In the genomic region with DNA sequence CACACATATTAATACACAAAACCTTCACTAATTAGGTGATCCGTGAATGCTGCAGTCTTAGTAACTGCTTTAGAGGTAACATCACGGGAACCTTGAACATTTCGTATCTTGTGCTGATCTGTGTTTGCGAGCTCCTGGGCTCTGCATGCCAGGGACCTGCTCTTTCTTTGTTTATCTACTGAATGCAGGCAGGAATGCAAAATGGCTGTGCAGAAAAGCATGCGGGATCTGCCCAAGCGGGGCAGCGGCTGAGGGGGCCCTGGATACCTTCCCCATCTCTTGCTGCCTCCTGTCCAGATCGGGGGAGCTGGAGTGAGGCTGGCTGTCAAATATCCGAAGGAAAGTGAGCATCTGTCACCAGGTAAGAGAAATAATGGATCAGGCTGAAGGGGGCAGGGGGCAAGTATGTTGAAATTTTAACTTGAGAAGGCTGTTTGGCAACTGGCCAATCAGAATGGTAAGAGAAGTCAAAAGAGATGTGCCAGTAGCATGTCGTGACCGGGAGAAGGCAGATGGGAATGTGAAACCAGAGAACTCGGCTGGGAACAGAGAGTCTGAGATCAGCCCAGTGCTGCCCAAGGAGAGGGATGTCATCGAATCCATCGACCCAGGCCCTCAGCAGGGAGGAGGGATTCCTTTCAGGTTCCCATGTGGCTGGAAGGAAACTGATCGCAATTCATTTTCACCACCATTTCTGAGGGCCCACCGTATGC, we compare ENCODE assay signal across 11 cellular contexts.
A peak's percentile ranks its signal among the peaks of the same experiment; 100 is the strongest.
DNase-seq lines count a peak whose midpoint lies in the region; ATAC-seq and TF ChIP-seq lines count a peak whose summit lies in the region.
"Had no signal": no experiment of that assay in that cellular context is flagged by ENCODE, and none has a peak within 500 bp of the region (broad histone marks: within the 10 kb centered on the region; RNA-seq: fewer than 3 reads in every experiment).

No MANE protein-coding gene starts in this region.

- H3K4me1 ChIP-seq in HUES48 (ENCODE audit: control insufficient read depth, insufficient read depth, low read length) (peaks cover 18% of the 10 kb centered on the region), gastroesophageal sphincter (peaks cover 6 to 58% (median 23%) of the 10 kb centered on the region in 3 donors), sigmoid colon (peaks cover 0 to 58% (median 52%) of the 10 kb centered on the region in 4 donors)

- peak overlapping the region; percentile 14 for H3K27ac ChIP-seq in HUES48 (ENCODE audit: low read depth, low read length)
- peak overlapping the region; percentile 77 to 83 (median 78) for H3K27ac ChIP-seq in gastroesophageal sphincter
- peak overlapping the region; percentile 71 to 84 (median 76) for H3K27ac ChIP-seq in sigmoid colon
- H3K27ac ChIP-seq: KMS-11 had no signal

- H3K9me3 ChIP-seq in HUES48 (ENCODE audit: control insufficient read depth, insufficient read depth, low read length) (no peaks in the 10 kb centered on the region), gastroesophageal sphincter (no peaks in the 10 kb centered on the region), sigmoid colon (no peaks in the 10 kb centered on the region)

- peak overlapping the region; percentile 18; the same call in 1 of the 2 replicates for H3K9ac ChIP-seq in HUES48 (ENCODE audit: low read depth, low read length)
- H3K9ac ChIP-seq: KMS-11 had no signal

- ATAC-seq in gastroesophageal sphincter (no peak), HG03139 (IDR thresholded peaks at IDR 0.05; ENCODE audit: unreplicated experiment) (no peak), HG02588 (IDR thresholded peaks at IDR 0.05; ENCODE audit: unreplicated experiment) (no peak)
- ATAC-seq: stimulated activated naive CD8-positive, alpha-beta T cell treated with anti-CD3 and anti-CD28 coated beads, Interleukin-15, amount 100 ng/mL, for 72 hours had no signal

- H3K4me3 ChIP-seq in HUES48 (ENCODE audit: low read depth, low read length) (no peak overlapping the region), gastroesophageal sphincter (no peak overlapping the region), sigmoid colon (no peak overlapping the region)

- intact Hi-C loops in sigmoid colon (cut with DNase I): loop anchor here (5.0 kb wide), 3 partner anchors 52 to 223 kb away; no protein-coding TSS in a partner anchor

- DNase-seq in NCI-H69 (lab: John Stamatoyannopoulos, UW) (peak; percentile 89), sigmoid colon (no peak), NCI-H526 treated with DMSO at 0.1 percent for 48 hours (lab: John Stamatoyannopoulos, UW) (no peak)
- DNase-seq: activated naive CD4-positive, alpha-beta T cell treated with anti-CD3 and anti-CD28 coated beads, Interleukin-2, amount 10 ng/mL, durations not matched to agents 7 days and 5 days; stimulated activated CD4-positive, alpha-beta T cell treated with anti-CD3 and anti-CD28 coated beads, Interleukin-12 subunit alpha, Interleukin-12 subunit beta, amount 100 ng/mL, for 4 hours; stimulated activated naive CD8-positive, alpha-beta T cell treated with anti-CD3 and anti-CD28 coated beads, Interleukin-15, amount 100 ng/mL, for 72 hours had no signal

- TF ChIP-seq EP300 in gastroesophageal sphincter (IDR thresholded peaks at IDR 0.05): no peak
- no peak for TF ChIP-seq EP300 in sigmoid colon (IDR thresholded peaks at IDR 0.05)

- WGBS in gastroesophageal sphincter (ENCODE audit: low coverage in 1 of 2), 2 donors: 39 to 66% methylated on average over 12 to 15 of the region's 16 CpGs
- WGBS in sigmoid colon, 2 donors: 81 to 85% methylated on average over 16 of the region's 16 CpGs

- H3K27me3 ChIP-seq in HUES48 (ENCODE audit: control insufficient read depth, insufficient read depth, low read length) (no peaks in the 10 kb centered on the region), gastroesophageal sphincter (no peaks in the 10 kb centered on the region), sigmoid colon (no peaks in the 10 kb centered on the region)

- no peak for TF ChIP-seq POLR2A in gastroesophageal sphincter (IDR thresholded peaks at IDR 0.05)
- no peak for TF ChIP-seq POLR2A in sigmoid colon (IDR thresholded peaks at IDR 0.05)

- H3K36me3 ChIP-seq in HUES48 (ENCODE audit: control insufficient read depth, insufficient read depth, low read length) (no peaks in the 10 kb centered on the region), gastroesophageal sphincter (peaks cover 0 to 16% of the 10 kb centered on the region in 2 donors), sigmoid colon (no peaks in the 10 kb centered on the region)

- TF ChIP-seq CTCF in gastroesophageal sphincter (IDR thresholded peaks at IDR 0.05) (no peak), sigmoid colon (IDR thresholded peaks at IDR 0.05) (no peak)

Comparison
In these comparisons a context has a peak if more than half of its experiments do, and no peak if none do; other contexts are left out.
1. H3K27ac ChIP-seq: peak in every context shown above with its lines; median percentile 78 in gastroesophageal sphincter; 76 in sigmoid colon; 14 in HUES48.